ENCODE assay signal across 10 cellular contexts in the genomic region with DNA sequence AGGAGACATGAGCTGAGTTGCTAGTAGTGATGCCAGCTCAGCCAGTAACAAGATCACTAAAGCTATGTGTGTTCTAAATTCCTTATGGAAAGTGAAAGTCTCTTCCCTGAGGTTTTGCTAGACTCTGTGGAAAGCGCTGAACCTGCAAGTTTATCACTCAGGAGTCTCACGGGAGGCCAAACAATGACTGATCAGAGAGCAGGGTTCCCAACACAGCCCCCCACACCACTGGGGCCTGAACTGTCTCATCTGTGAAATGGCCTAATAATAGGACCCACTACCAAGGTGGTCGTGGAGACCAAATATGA. TPM values are rescaled to one million over a fixed set of nuclear protein-coding genes. Genes with fewer than 3 reads are reported as not detected.
DNase-seq lines count a peak whose midpoint lies in the region; ATAC-seq and TF ChIP-seq lines count a peak whose summit lies in the region.
"Had no signal": no experiment of that assay in that cellular context is flagged by ENCODE, and none has a peak within 500 bp of the region (broad histone marks: within the 10 kb centered on the region; RNA-seq: fewer than 3 reads in every experiment).

No MANE protein-coding gene starts in this region.

- CTCF ChIA-PET in naive thymus-derived CD4-positive, alpha-beta T cell (lab: Charles Lee) = interaction anchor here (1.5 kb wide), 1 partner anchor 1100 kb away, joined by 3 read pairs; no protein-coding TSS in a partner anchor

- peaks cover 30 to 65% of the 10 kb centered on the region in 2 donors for H3K4me1 ChIP-seq in naive thymus-derived CD4-positive, alpha-beta T cell (ENCODE audit: control insufficient read depth in 2 of 2, insufficient read depth in 2 of 2, low read length in 2 of 2)
- H3K4me1 ChIP-seq in transverse colon (peaks cover 70 to 91% (median 81%) of the 10 kb centered on the region in 4 donors), adrenal gland (replicated peaks in 1 of 2) (peaks cover 22 to 59% of the 10 kb centered on the region in 2 donors)

- DNase-seq in activated naive CD4-positive, alpha-beta T cell treated with anti-CD3 and anti-CD28 coated beads, Interleukin-2, amount 50 U/mL, for 72 hours (ENCODE audit: low spot score in 2 of 2) = no peak
- DNase-seq in activated naive CD4-positive, alpha-beta T cell treated with Interleukin-2 at 50 U/mL for 16 hours = no peak
- DNase-seq in dorsolateral prefrontal cortex (no peak), transverse colon (no peak), NCI-H1930 (lab: John Stamatoyannopoulos, UW) (no peak), adrenal gland (no peak)
- no peak for DNase-seq in naive thymus-derived CD4-positive, alpha-beta T cell
- no peak for DNase-seq in activated CD4-positive, alpha-beta T cell treated with anti-CD3 and anti-CD28 coated beads, Interleukin-2, amount 50 U/mL, for 4 hours

- no peaks in the 10 kb centered on the region for H3K36me3 Mint-ChIP-seq in activated naive CD4-positive, alpha-beta T cell treated with anti-CD3 and anti-CD28 coated beads, Interleukin-2, amount 50 U/mL, for 72 hours
- H3K36me3 Mint-ChIP-seq in naive thymus-derived CD4-positive, alpha-beta T cell = peaks cover 0 to 2% (median 0%) of the 10 kb centered on the region in 5 donors

- POLR2A ChIA-PET in naive thymus-derived CD4-positive, alpha-beta T cell (lab: Charles Lee) = interaction anchor here (4.1 kb wide), 1 partner anchor 21 kb away, joined by 25 read pairs; a partner anchor contains a TSS

- H3K27me3 Mint-ChIP-seq in naive thymus-derived CD4-positive, alpha-beta T cell = no peaks in the 10 kb centered on the region

- TF ChIP-seq POLR2A in transverse colon (IDR thresholded peaks at IDR 0.05) (no peak), adrenal gland (IDR thresholded peaks at IDR 0.05) (no peak)

- H3K4me3 Mint-ChIP-seq in naive thymus-derived CD4-positive, alpha-beta T cell = peak overlapping the region in 7 of 10 donors; percentile 29 to 77 (median 68)

- no peaks in the 10 kb centered on the region for H3K9me3 ChIP-seq in naive thymus-derived CD4-positive, alpha-beta T cell (ENCODE audit: control insufficient read depth in 2 of 3, low read length in 3 of 3)
- H3K9me3 ChIP-seq in transverse colon (no peaks in the 10 kb centered on the region), adrenal gland (replicated peaks in 1 of 3) (no peaks in the 10 kb centered on the region)

- TF ChIP-seq CTCF in dorsolateral prefrontal cortex (IDR thresholded peaks at IDR 0.05 in 54 of 56, conservative IDR thresholded peaks at IDR 0.05 in 2 of 56; ENCODE audit: low read depth in 1 of 56, partially characterized antibody in 56 of 56) (no peak), transverse colon (IDR thresholded peaks at IDR 0.05) (no peak), adrenal gland (IDR thresholded peaks at IDR 0.05) (no peak)

- H3K27ac Mint-ChIP-seq in activated naive CD4-positive, alpha-beta T cell treated with anti-CD3 and anti-CD28 coated beads, Interleukin-2, amount 50 U/mL, for 72 hours = peak overlapping the region; percentile 29 to 79
- peak overlapping the region; percentile 18 to 92 (median 90) for H3K27ac Mint-ChIP-seq in naive thymus-derived CD4-positive, alpha-beta T cell

- in situ Hi-C loops in transverse colon (cut with MboI; ENCODE audit: low pct_ligation_motif_present in 1 of 4, low pct_unique_long_range_greater_than_20kb in 1 of 4, low sequenced_read_pairs in 3 of 4) = no loop called here

- H3K4me1 Mint-ChIP-seq in naive thymus-derived CD4-positive, alpha-beta T cell = peaks cover 39 to 83% (median 61%) of the 10 kb centered on the region in 7 donors

- no peaks in the 10 kb centered on the region for H3K9me3 Mint-ChIP-seq in activated naive CD4-positive, alpha-beta T cell treated with anti-CD3 and anti-CD28 coated beads, Interleukin-2, amount 50 U/mL, for 72 hours
- peaks cover 0 to 3% (median 0%) of the 10 kb centered on the region in 11 donors for H3K9me3 Mint-ChIP-seq in naive thymus-derived CD4-positive, alpha-beta T cell

- TF ChIP-seq EP300 in transverse colon (IDR thresholded peaks at IDR 0.05; ENCODE audit: low read depth) = no peak

- ATAC-seq in activated naive CD4-positive, alpha-beta T cell treated with anti-CD3 and anti-CD28 coated beads, Interleukin-2, amount 50 U/mL, for 72 hours = peak in 1 of 2 donors; percentile 13
- ATAC-seq in naive thymus-derived CD4-positive, alpha-beta T cell = no peak

- H3K27ac ChIP-seq in dorsolateral prefrontal cortex (peak overlapping the region in 58 of 59 donors; percentile 40 to 99 (median 97)), transverse colon (peak overlapping the region; percentile 76 to 91 (median 84)), adrenal gland (peak overlapping the region in 2 of 5 donors; percentile 34 to 56)
- peak overlapping the region; percentile 56 for H3K27ac ChIP-seq in naive thymus-derived CD4-positive, alpha-beta T cell (ENCODE audit: low read depth, low read length)

- WGBS in transverse colon (ENCODE audit: low coverage in 1 of 2), 2 donors = 53% methylated on average over 3 of the region's 3 CpGs; no CpG with 5 or more reads in 1 of the 2 donors
- 76 to 86% (median 80%) methylated on average over 2 to 3 of the region's 3 CpGs for WGBS in adrenal gland, 4 donors

- H3K36me3 ChIP-seq in naive thymus-derived CD4-positive, alpha-beta T cell (ENCODE audit: control insufficient read depth in 2 of 3, insufficient read depth in 3 of 3, low read length in 3 of 3) = no peaks in the 10 kb centered on the region
- no peaks in the 10 kb centered on the region for H3K36me3 ChIP-seq in transverse colon
- no peaks in the 10 kb centered on the region for H3K36me3 ChIP-seq in adrenal gland (replicated peaks in 1 of 2)

- H3K27me3 ChIP-seq in dorsolateral prefrontal cortex (no peaks in the 10 kb centered on the region), transverse colon (no peaks in the 10 kb centered on the region), adrenal gland (no peaks in the 10 kb centered on the region)
- H3K27me3 ChIP-seq in naive thymus-derived CD4-positive, alpha-beta T cell (ENCODE audit: control insufficient read depth in 2 of 2, insufficient read depth in 2 of 2, low read length in 2 of 2) = no peaks in the 10 kb centered on the region

- intact Hi-C loops in dorsolateral prefrontal cortex (cut with DNase I) (no loop called here), transverse colon (cut with DNase I; ENCODE audit: low total_unique reads) (no loop called here), adrenal gland (cut with DNase I) (no loop called here)
- intact Hi-C loops in naive thymus-derived CD4-positive, alpha-beta T cell (cut with micrococcal nuclease) = no loop called here

- H3K4me3 ChIP-seq in dorsolateral prefrontal cortex (no peak overlapping the region), transverse colon (no peak overlapping the region), adrenal gland (no peak overlapping the region)
- H3K4me3 ChIP-seq in naive thymus-derived CD4-positive, alpha-beta T cell (ENCODE audit: low read length) = no peak overlapping the region

RNA-seq across cellular contexts. Expression of a gene that starts 19.9 kb away (rescaled TPM):
- total RNA-seq in activated naive CD4-positive, alpha-beta T cell treated with anti-CD3 and anti-CD28 coated beads, Interleukin-2, amount 50 U/mL, for 72 hours = 10 to 100 TPM in 1 of 2 donors, 1 to 10 TPM in 1; 5.5 to 11.3 TPM
- total RNA-seq in dorsolateral prefrontal cortex (100 to 1,000 TPM in 2 of 120 experiments, 10 to 100 TPM in 118; 18.5 to 154 (median 56.4) TPM), transverse colon (10 to 100 TPM; 30.3 to 64.7 (median 51.6) TPM), adrenal gland (10 to 100 TPM in 7 of 8 donors, 1 to 10 TPM in 1; 7.2 to 38.5 (median 18.5) TPM)
- 10 to 100 TPM; 33.1 to 51.7 (median 38.4) TPM for total RNA-seq in naive thymus-derived CD4-positive, alpha-beta T cell
- 10 to 100 TPM; 39.7 to 44.7 TPM for polyA plus RNA-seq in naive thymus-derived CD4-positive, alpha-beta T cell
- 10 to 100 TPM in 2 of 3 donors, 1 to 10 TPM in 1; 7.5 to 12.7 (median 11.6) TPM for polyA plus RNA-seq in adrenal gland

RNA-seq across cellular contexts. Expression of a gene that starts 43.9 kb away (rescaled TPM):
- total RNA-seq in activated naive CD4-positive, alpha-beta T cell treated with anti-CD3 and anti-CD28 coated beads, Interleukin-2, amount 50 U/mL, for 72 hours = not detected
- total RNA-seq in dorsolateral prefrontal cortex (10 to 100 TPM in 2 of 120 experiments, 1 to 10 TPM in 118; 1.2 to 12.1 (median 4.6) TPM), transverse colon (under 1 TPM in 1 of 4 donors, not detected in 3; 0.16 TPM), adrenal gland (1 to 10 TPM in 1 of 8 donors, under 1 TPM in 6, not detected in 1; 0.19 to 2.2 (median 0.52) TPM)
- not detected for total RNA-seq in naive thymus-derived CD4-positive, alpha-beta T cell
- polyA plus RNA-seq in naive thymus-derived CD4-positive, alpha-beta T cell = not detected
- under 1 TPM; 0.37 to 0.73 (median 0.48) TPM for polyA plus RNA-seq in adrenal gland
- total RNA-seq: lower leg skin, NCI-H460 had no signal

RNA-seq across cellular contexts. Expression of a gene that starts 45.5 kb away (rescaled TPM):
- 10 to 100 TPM; 33.7 to 57.6 TPM for total RNA-seq in activated naive CD4-positive, alpha-beta T cell treated with anti-CD3 and anti-CD28 coated beads, Interleukin-2, amount 50 U/mL, for 72 hours
- total RNA-seq in dorsolateral prefrontal cortex (100 to 1,000 TPM in 21 of 120 experiments, 10 to 100 TPM in 99; 43.1 to 113 (median 90.4) TPM), transverse colon (10 to 100 TPM; 14.9 to 88.6 (median 50.2) TPM), adrenal gland (10 to 100 TPM; 45.8 to 92.7 (median 73.8) TPM)
- 10 to 100 TPM; 28.2 to 47.3 (median 38.8) TPM for total RNA-seq in naive thymus-derived CD4-positive, alpha-beta T cell
- 10 to 100 TPM; 70.2 to 74.6 TPM for polyA plus RNA-seq in naive thymus-derived CD4-positive, alpha-beta T cell
- polyA plus RNA-seq in adrenal gland = 10 to 100 TPM; 30.3 to 65.0 (median 51.3) TPM
